In the genomic region with DNA sequence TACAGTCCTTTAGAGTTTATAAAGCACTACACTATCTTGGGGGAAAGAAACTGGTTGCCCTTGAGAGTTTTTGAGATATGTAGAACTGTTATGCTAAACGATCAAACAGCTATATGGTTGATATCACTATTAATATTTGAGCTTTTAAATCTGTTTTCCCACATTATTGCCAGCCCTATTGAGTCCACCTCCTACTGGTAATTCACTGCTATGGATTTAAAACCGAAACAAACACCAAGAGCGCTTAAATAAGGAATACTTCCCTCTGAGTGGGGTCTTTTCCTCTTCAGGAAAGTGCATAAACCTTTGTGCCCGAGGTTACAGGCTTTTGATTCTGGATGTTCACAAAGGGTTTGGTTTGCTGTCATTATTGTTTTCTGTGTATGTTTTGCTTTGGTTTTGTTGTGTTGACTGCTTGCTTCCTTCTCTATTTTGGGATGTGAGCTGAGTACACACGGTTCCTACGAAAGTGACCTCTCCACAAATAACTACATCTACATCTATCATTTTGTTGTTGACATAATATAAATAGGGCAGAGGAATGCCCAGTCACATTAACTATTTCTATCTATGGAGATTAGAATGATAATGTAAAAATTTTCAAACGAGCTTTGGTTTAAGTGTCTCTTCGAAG, we compare ENCODE assay signal across 1 cellular context.
TF ChIP-seq lines count a peak whose summit lies in the region.

No MANE protein-coding gene starts in this region.

TF ChIP-seq in IMR-90, 13 proteins besides CTCF, POLR2A, EP300 and RAD21:
- TF ChIP-seq NFE2L2 (IDR thresholded peaks at IDR 0.05; ENCODE audit: low read depth, low read length): no peak
- TF ChIP-seq, protein P1, sequence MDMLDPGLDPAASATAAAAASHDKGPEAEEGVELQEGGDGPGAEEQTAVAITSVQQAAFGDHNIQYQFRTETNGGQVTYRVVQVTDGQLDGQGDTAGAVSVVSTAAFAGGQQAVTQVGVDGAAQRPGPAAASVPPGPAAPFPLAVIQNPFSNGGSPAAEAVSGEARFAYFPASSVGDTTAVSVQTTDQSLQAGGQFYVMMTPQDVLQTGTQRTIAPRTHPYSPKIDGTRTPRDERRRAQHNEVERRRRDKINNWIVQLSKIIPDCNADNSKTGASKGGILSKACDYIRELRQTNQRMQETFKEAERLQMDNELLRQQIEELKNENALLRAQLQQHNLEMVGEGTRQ (IDR thresholded peaks at IDR 0.05; ENCODE audit: low read depth, low read length): no peak
- TF ChIP-seq CEBPB (IDR thresholded peaks at IDR 0.05; ENCODE audit: low read depth, low read length): no peak
- TF ChIP-seq FOS (IDR thresholded peaks at IDR 0.05; ENCODE audit: low read depth, low read length): no peak
- TF ChIP-seq RFX5 (IDR thresholded peaks at IDR 0.05; ENCODE audit: low read depth, low read length): no peak
